Comparison of ENCODE assay signal across 13 cellular contexts in the genomic region with DNA sequence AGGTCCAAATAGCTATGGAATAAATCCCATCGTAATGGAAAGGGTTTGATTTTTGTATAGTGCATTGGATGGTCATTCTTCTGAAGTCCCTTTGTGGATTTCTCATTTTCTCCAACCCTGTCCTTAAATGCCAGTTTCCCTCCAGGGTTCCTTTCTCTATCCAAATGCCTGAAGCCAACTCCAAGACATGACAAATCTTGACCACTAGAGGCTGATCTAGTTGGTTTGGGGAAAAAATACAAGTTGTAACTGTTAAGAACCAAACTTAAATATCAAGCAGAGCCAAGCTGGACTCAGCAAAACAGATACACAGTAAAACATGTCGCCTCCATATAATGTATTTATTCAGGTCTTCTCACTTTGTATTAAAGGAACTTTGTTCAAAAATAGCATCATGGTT. TPM values are rescaled to one million over a fixed set of nuclear protein-coding genes. Genes with fewer than 3 reads are reported as not detected.
DNase-seq lines count a peak whose midpoint lies in the region; ATAC-seq and TF ChIP-seq lines count a peak whose summit lies in the region.
"Had no signal": no experiment of that assay in that cellular context is flagged by ENCODE, and none has a peak within 500 bp of the region (broad histone marks: within the 10 kb centered on the region; RNA-seq: fewer than 3 reads in every experiment).

No MANE protein-coding gene starts in this region.

- no TSS peak for BruUV-seq in A673 (replicated peaks; lab: Mats Ljungman, UMichigan)

- POLR2A ChIA-PET in A673 (lab: Charles Lee; ENCODE audit: low non-redundant PET) (no interaction called here), GM10248 (lab: Yijun Ruan, JAX) (no interaction called here), RWPE1 (lab: Yijun Ruan, JAX; ENCODE audit: low non-redundant PET) (no interaction called here)

- H3K79me1 ChIP-seq in neuronal stem cell (ENCODE audit: low read depth, low read length) = no peaks in the 10 kb centered on the region

- ATAC-seq in GM18867 (IDR thresholded peaks at IDR 0.05; ENCODE audit: unreplicated experiment) = no peak
- ATAC-seq: activated T-cell treated with anti-CD3 and anti-CD28 coated beads, Interleukin-2, amount 50 U/mL, for 4 hours had no signal

- H2BK5ac ChIP-seq in neuronal stem cell (ENCODE audit: low read length) = no peak overlapping the region

- no peak overlapping the region for H2BK15ac ChIP-seq in neuronal stem cell (ENCODE audit: low read length)

- H3K18ac ChIP-seq in neuronal stem cell (ENCODE audit: low read length) = no peak overlapping the region

- intact Hi-C loops in A673 (cut with micrococcal nuclease; ENCODE audit: unreplicated experiment) = no loop called here

- no peak overlapping the region for H2BK120ac ChIP-seq in neuronal stem cell (ENCODE audit: low read depth, low read length)

- H3K4me2 ChIP-seq in neuronal stem cell (ENCODE audit: insufficient read depth, low read length, poor library complexity, severe bottlenecking) = no peak overlapping the region

- no peak overlapping the region for H3K23ac ChIP-seq in neuronal stem cell (ENCODE audit: low read depth, low read length, poor library complexity)

- H3K36me3 ChIP-seq in A673 (ENCODE audit: insufficient read depth, low read length, poor library complexity, severe bottlenecking) (no peaks in the 10 kb centered on the region), neuronal stem cell (replicated peaks in 1 of 2; ENCODE audit: control insufficient read depth in 2 of 2, insufficient read depth in 2 of 2, low read length in 2 of 2) (no peaks in the 10 kb centered on the region)

- H2BK12ac ChIP-seq in neuronal stem cell (ENCODE audit: low read length) = no peak overlapping the region

- no CpG with 5 or more reads among the region's 2 CpGs for WGBS in neuronal stem cell (ENCODE audit: extremely low coverage in 2 of 2, insufficient read length in 2 of 2, insufficient replicate concordance in 1 of 2), 2 donors

- H4K8ac ChIP-seq in neuronal stem cell (ENCODE audit: low read depth, low read length) = no peak overlapping the region

- H3K4me3 ChIP-seq in A673 (ENCODE audit: low read depth, low read length, poor library complexity, severe bottlenecking) (no peak overlapping the region), fibroblast of the aortic adventitia (ENCODE audit: low read depth, low read length) (no peak overlapping the region), neuronal stem cell (ENCODE audit: low read length in 2 of 2) (no peak overlapping the region)

- H2AFZ ChIP-seq in neuronal stem cell (ENCODE audit: low read length) = no peak overlapping the region

- peak; percentile 41 for DNase-seq in A673 (ENCODE audit: low spot score)
- DNase-seq in GM10248 (ENCODE audit: extremely low spot score) = no peak
- peak; percentile 24 for DNase-seq in RWPE1 (ENCODE audit: low spot score)
- DNase-seq in fibroblast of the aortic adventitia (ENCODE audit: low read depth) = peak; percentile 33
- no peak for DNase-seq in NCI-H1694 (lab: John Stamatoyannopoulos, UW)
- no peak for DNase-seq in neuronal stem cell (ENCODE audit: low spot score)
- DNase-seq in cortex of kidney (lab: John Stamatoyannopoulos, UW) = no peak
- DNase-seq: activated T-cell treated with anti-CD3 and anti-CD28 coated beads, Interleukin-2, amount 50 U/mL, for 4 hours; CD8-positive, alpha-beta memory T cell; NCI-H2107; T-helper 1 cell had no signal

- CTCF ChIA-PET in A673 (lab: Charles Lee) = no interaction called here
- CTCF ChIA-PET in GM10248 (lab: Yijun Ruan, JAX) = interaction anchor here (0.8 to 1.7 kb wide), 5 partner anchors 9 to 55 kb away, joined by 3 to 6 read pairs (median 3); no protein-coding TSS in a partner anchor
- CTCF ChIA-PET in RWPE1 (lab: Yijun Ruan, JAX) = interaction anchor here (0.6 to 0.8 kb wide), 3 partner anchors 16 to 241 kb away, joined by 3 to 7 read pairs (median 3); no protein-coding TSS in a partner anchor

- no peak overlapping the region for H3K4ac ChIP-seq in neuronal stem cell (ENCODE audit: low read length)

- no peaks in the 10 kb centered on the region for H3K9me3 ChIP-seq in A673 (ENCODE audit: low read depth, low read length, poor library complexity, severe bottlenecking)
- no peaks in the 10 kb centered on the region for H3K9me3 ChIP-seq in neuronal stem cell (replicated peaks in 1 of 2; ENCODE audit: control insufficient read depth in 2 of 2, insufficient read depth in 1 of 2, low read depth in 1 of 2, low read length in 2 of 2)

- H3K27me3 ChIP-seq in A673 (replicated peaks; ENCODE audit: insufficient read depth, low read depth, low read length, poor library complexity) = peaks cover 72% of the 10 kb centered on the region
- peaks cover 0 to 6% (median 0%) of the 10 kb centered on the region in 3 experiments for H3K27me3 ChIP-seq in neuronal stem cell (ENCODE audit: control insufficient read depth in 3 of 3, insufficient read depth in 3 of 3, low read depth in 1 of 3, low read length in 3 of 3)

- H4K91ac ChIP-seq in neuronal stem cell (ENCODE audit: low read depth, low read length, poor library complexity) = no peak overlapping the region

- no peak overlapping the region for H3K27ac ChIP-seq in A673 (ENCODE audit: low read depth, low read length, poor library complexity, severe bottlenecking)
- H3K27ac ChIP-seq in RWPE1 = no peak overlapping the region
- no peak overlapping the region for H3K27ac ChIP-seq in neuronal stem cell (replicated peaks; ENCODE audit: low read length)
- H3K27ac ChIP-seq: epithelial cell of prostate had no signal

- no peak overlapping the region for H3K14ac ChIP-seq in neuronal stem cell (ENCODE audit: low read length)

- H3K9ac ChIP-seq in neuronal stem cell (ENCODE audit: low read depth, low read length, poor library complexity) = no peak overlapping the region

- no peak overlapping the region for H2AK5ac ChIP-seq in neuronal stem cell (ENCODE audit: low read depth, low read length)

- H3K4me1 ChIP-seq in A673 (ENCODE audit: insufficient read depth, low read length, poor library complexity, severe bottlenecking) (no peaks in the 10 kb centered on the region), neuronal stem cell (ENCODE audit: control insufficient read depth in 2 of 2, insufficient read depth in 1 of 2, low read depth in 1 of 2, low read length in 2 of 2) (no peaks in the 10 kb centered on the region)

- TF ChIP-seq CTCF in A673 (conservative IDR thresholded peaks at IDR 0.05; ENCODE audit: low read depth, low read length) (peak; percentile 62), GM10248 (IDR thresholded peaks at IDR 0.05; ENCODE audit: control extremely low read depth, extremely low read depth, low read depth, missing control alignments) (peak; percentile 30), RWPE1 (conservative IDR thresholded peaks at IDR 0.05; ENCODE audit: low read depth) (no peak), fibroblast of the aortic adventitia (IDR thresholded peaks at IDR 0.05; ENCODE audit: insufficient read depth, low read length) (peak; percentile 62)

RNA-seq across cellular contexts. Expression of a gene that starts 28.7 kb away (rescaled TPM):
- total RNA-seq in A673 (2021) (26.3 and 29.6 TPM in 2 replicates), fibroblast of the aortic adventitia (ENCODE audit: low replicate concordance) (32.1 and 42.4 TPM in 2 replicates)
- polyA plus RNA-seq in neuronal stem cell (2013, experiment 1 of 2) = 38.6 TPM
- polyA plus RNA-seq in neuronal stem cell (2013, experiment 2 of 2) = 33.8 TPM

Comparison
In these comparisons a context has a peak if more than half of its experiments do, and no peak if none do; other contexts are left out.
1. DNase-seq: peak in A673 (single experiment), RWPE1 (single experiment) and fibroblast of the aortic adventitia (single experiment); none in GM10248 (single experiment), NCI-H1694 (single experiment), neuronal stem cell (single experiment) and cortex of kidney (single experiment).